1 cellular context compared by ENCODE assay signal in genomic region chr6:48765352-48765961, GRCh38.
TF ChIP-seq lines count a peak whose summit lies in the region.

No MANE protein-coding gene starts in this region.

TF ChIP-seq in HepG2, 621 proteins besides CTCF, POLR2A, EP300 and RAD21 (continued from another document and continues in another):
- TF ChIP-seq NFE2L1 (CRISPR knock-in tag; IDR thresholded peaks at IDR 0.05; ENCODE audit: borderline replicate concordance) (no peak), ZNF589 (CRISPR knock-in tag; conservative IDR thresholded peaks at IDR 0.05) (no peak), ZNF777 (CRISPR knock-in tag; IDR thresholded peaks at IDR 0.05) (no peak), SMC3 (IDR thresholded peaks at IDR 0.05; ENCODE audit: low read length) (peak; percentile 67), ZNF362 (CRISPR knock-in tag; IDR thresholded peaks at IDR 0.05; ENCODE audit: borderline replicate concordance) (peak; percentile 86; the same call in 1 of the 2 replicates), ZNF672 (CRISPR knock-in tag; IDR thresholded peaks at IDR 0.05) (no peak), ZHX2 (IDR thresholded peaks at IDR 0.05; ENCODE audit: low read depth) (no peak), ZHX2 (CRISPR knock-in tag; IDR thresholded peaks at IDR 0.05; ENCODE audit: borderline replicate concordance) (no peak), ZNF720 (CRISPR knock-in tag; IDR thresholded peaks at IDR 0.05) (no peak), ZC3H4 (CRISPR knock-in tag; IDR thresholded peaks at IDR 0.05; ENCODE audit: borderline replicate concordance) (no peak), FOXP4 (CRISPR knock-in tag; IDR thresholded peaks at IDR 0.05) (no peak), ZNF101 (CRISPR knock-in tag; IDR thresholded peaks at IDR 0.05; ENCODE audit: borderline replicate concordance, low read depth) (no peak), ZNF878 (CRISPR knock-in tag; IDR thresholded peaks at IDR 0.05) (no peak), ERF (CRISPR knock-in tag; IDR thresholded peaks at IDR 0.05) (no peak), ZNF44 (CRISPR knock-in tag; IDR thresholded peaks at IDR 0.05) (no peak), PPARG (CRISPR knock-in tag; conservative IDR thresholded peaks at IDR 0.05) (no peak), ZBTB20 (CRISPR knock-in tag; IDR thresholded peaks at IDR 0.05; ENCODE audit: borderline replicate concordance, low read depth) (no peak), KLF9 (CRISPR knock-in tag; IDR thresholded peaks at IDR 0.05; ENCODE audit: low read depth) (no peak), ARNT2 (CRISPR knock-in tag; IDR thresholded peaks at IDR 0.05; ENCODE audit: low read depth) (no peak), SRSF9 (IDR thresholded peaks at IDR 0.05; ENCODE audit: borderline replicate concordance, insufficient read depth, low read depth, low read length, poor library complexity, severe bottlenecking) (no peak), CBX2 (IDR thresholded peaks at IDR 0.05; ENCODE audit: low read depth, low read length) (no peak), CBX2 (CRISPR knock-in tag; IDR thresholded peaks at IDR 0.05; ENCODE audit: low read depth) (no peak), BRCA1 (CRISPR knock-in tag; IDR thresholded peaks at IDR 0.05) (no peak), REST (IDR thresholded peaks at IDR 0.05; ENCODE audit: borderline replicate concordance in 1 of 2, low read depth in 1 of 2, low read length in 2 of 2) (no peak), ZFP41 (CRISPR knock-in tag; IDR thresholded peaks at IDR 0.05; ENCODE audit: borderline replicate concordance) (no peak), ZBTB2 (CRISPR knock-in tag; IDR thresholded peaks at IDR 0.05; ENCODE audit: low read depth) (no peak), ELF1 (CRISPR knock-in tag; IDR thresholded peaks at IDR 0.05) (no peak), ELF3 (CRISPR knock-in tag; IDR thresholded peaks at IDR 0.05) (0 out of 2 replicates have a peak, but pooled peaks have one; percentile 18), TCF12 (IDR thresholded peaks at IDR 0.05) (no peak), TCF12 (CRISPR knock-in tag; IDR thresholded peaks at IDR 0.05) (no peak), ZNF883 (CRISPR knock-in tag; IDR thresholded peaks at IDR 0.05; ENCODE audit: not compliant biosample characterization) (no peak), BCL6 (CRISPR knock-in tag; IDR thresholded peaks at IDR 0.05) (no peak), ARID3A (IDR thresholded peaks at IDR 0.05; ENCODE audit: low read depth, low read length) (peak; percentile 56; the same call in 1 of the 2 replicates), AFF4 (CRISPR knock-in tag; IDR thresholded peaks at IDR 0.05) (no peak), TOE1 (CRISPR knock-in tag; IDR thresholded peaks at IDR 0.05) (no peak), SIX4 (CRISPR knock-in tag; IDR thresholded peaks at IDR 0.05) (peak; percentile 94), ZNF552 (CRISPR knock-in tag; IDR thresholded peaks at IDR 0.05; ENCODE audit: borderline replicate concordance) (no peak), ZNF513 (CRISPR knock-in tag; conservative IDR thresholded peaks at IDR 0.05) (no peak)
